Comparison of ENCODE assay signal across 8 cellular contexts in the genomic region with DNA sequence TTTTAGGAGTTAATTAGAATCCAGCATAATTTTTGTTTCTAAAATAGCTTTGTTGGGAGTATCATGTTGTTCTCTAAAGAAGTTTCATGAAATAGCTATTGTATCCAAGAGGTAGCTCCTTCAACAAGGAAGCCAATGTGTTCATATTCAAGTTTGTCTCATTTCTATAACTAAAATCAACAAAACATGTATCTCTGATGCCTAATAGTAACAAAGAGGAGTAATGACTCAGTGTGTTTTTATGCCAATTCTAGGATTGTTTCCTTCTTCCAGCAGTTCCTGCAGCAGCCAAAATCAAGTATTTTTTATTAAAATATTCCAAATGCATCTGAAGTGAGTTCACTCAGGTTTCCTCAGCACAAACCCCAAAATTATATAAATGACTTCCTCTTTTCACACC. TPM values are rescaled to one million over a fixed set of nuclear protein-coding genes. Genes with fewer than 3 reads are reported as not detected.
DNase-seq lines count a peak whose midpoint lies in the region; ATAC-seq, FAIRE-seq and TF ChIP-seq lines count a peak whose summit lies in the region.
"Not testable (repeated sequence)": the region's sequence is repeated elsewhere in the genome, so short reads cannot be mapped to it uniquely, and the experiment has no call there.

No MANE protein-coding gene starts in this region.

- not testable (repeated sequence) for TF ChIP-seq CTCF in PC-3 (conservative IDR thresholded peaks at IDR 0.05; ENCODE audit: low read depth, low read length); MCF 10A (IDR thresholded peaks at IDR 0.05; ENCODE audit: unreplicated experiment); fibroblast of pulmonary artery (IDR thresholded peaks at IDR 0.05; ENCODE audit: low read length, missing control alignments); HepG2 (CRISPR knock-in tag; IDR thresholded peaks at IDR 0.05); nephron progenitor cell (IDR thresholded peaks at IDR 0.05)

- not testable (repeated sequence) for H3K4me3 Mint-ChIP-seq in MCF 10A (ENCODE audit: unreplicated experiment); nephron progenitor cell

- ATAC-seq in PC-3, HepG2: not testable (repeated sequence)

- not testable (repeated sequence) for TF ChIP-seq EP300 in HepG2 (IDR thresholded peaks at IDR 0.05; ENCODE audit: low read depth in 2 of 2, low read length in 2 of 2); HepG2 (CRISPR knock-in tag; IDR thresholded peaks at IDR 0.05; ENCODE audit: borderline replicate concordance)

- peak; percentile 52 for FAIRE-seq in GM18507 (lab: Jason Lieb, UNC)
- not testable (repeated sequence) for FAIRE-seq in HepG2 (lab: Jason Lieb, UNC)

- BruUV-seq in PC-3 (replicated peaks; lab: Mats Ljungman, UMichigan); MCF 10A (replicated peaks; lab: Mats Ljungman, UMichigan): not testable (repeated sequence)
- BruUV-seq in HepG2 (replicated peaks; lab: Mats Ljungman, UMichigan) = TSS peak; percentile 47

- H3K9me2 ChIP-seq in PC-3 (replicated peaks; ENCODE audit: low read length) = not testable (repeated sequence)

- not testable (repeated sequence) for TF ChIP-seq RAD21 in HepG2 (CRISPR knock-in tag; IDR thresholded peaks at IDR 0.05)

- not testable (repeated sequence) for H3K9me3 Mint-ChIP-seq in MCF 10A (ENCODE audit: unreplicated experiment); nephron progenitor cell

- H3K4me1 Mint-ChIP-seq in MCF 10A (ENCODE audit: insufficient read depth, unreplicated experiment); nephron progenitor cell: not testable (repeated sequence)

- H3K4me1 ChIP-seq in PC-3 (ENCODE audit: insufficient read depth, low read length); HepG2 (ENCODE audit: insufficient read depth, low read length): not testable (repeated sequence)

- CTCF ChIA-PET in PC-3 (lab: Charles Lee) = interaction anchor here (0.6 kb wide), 1 partner anchor 351 kb away, joined by 9 read pairs; no protein-coding TSS in a partner anchor
- CTCF ChIA-PET in MCF 10A (lab: Yijun Ruan, JAX); HepG2 (lab: Yijun Ruan, JAX; ENCODE audit: low intra/inter-chr PET ratio, low total read pairs): not testable (repeated sequence)

- not testable (repeated sequence) for DNase-seq in GM18507 (ENCODE audit: extremely low spot score, insufficient read length, low read depth); MCF 10A (ENCODE audit: unreplicated experiment); HepG2 (ENCODE audit: low spot score); nephron progenitor cell
- DNase-seq in PC-3 = peak; percentile 2
- peak; percentile 5 to 35 for DNase-seq in dermis microvascular lymphatic vessel endothelial cell (ENCODE audit: low read depth in 2 of 2)
- DNase-seq in fibroblast of gingiva (ENCODE audit: low read depth) = peak; percentile 59
- peak; percentile 28 for DNase-seq in fibroblast of pulmonary artery (ENCODE audit: low read depth)

- not testable (repeated sequence) for H3K9me3 ChIP-seq in PC-3 (ENCODE audit: low read length); HepG2 (ENCODE audit: low read length)

- H3K79me2 ChIP-seq in PC-3 (ENCODE audit: low read length); HepG2 (ENCODE audit: insufficient read depth, low read length): not testable (repeated sequence)

- intact Hi-C loops in PC-3 (cut with micrococcal nuclease); MCF 10A (cut with micrococcal nuclease); HepG2 (cut with micrococcal nuclease; ENCODE audit: unreplicated experiment): not testable (repeated sequence)

- not testable (repeated sequence) for H3K27me3 Mint-ChIP-seq in MCF 10A (ENCODE audit: insufficient read depth, unreplicated experiment); nephron progenitor cell (ENCODE audit: low read depth, poor library complexity)

- not testable (repeated sequence) for H3K4me3 ChIP-seq in PC-3 (ENCODE audit: low read length); fibroblast of pulmonary artery (replicated peaks; ENCODE audit: low read depth, low read length); HepG2 (replicated peaks in 1 of 3; ENCODE audit: insufficient read depth in 1 of 3, low read depth in 2 of 3, low read length in 3 of 3)

- POLR2A ChIA-PET in PC-3 (lab: Charles Lee; ENCODE audit: unreplicated experiment); MCF 10A (lab: Yijun Ruan, JAX); HepG2 (lab: Yijun Ruan, JAX): not testable (repeated sequence)

- not testable (repeated sequence) for H3K27ac ChIP-seq in PC-3 (ENCODE audit: low read length); HepG2 (ENCODE audit: extremely low read length, insufficient read depth, low read length)

- peaks cover 28% of the 10 kb centered on the region for H3K36me3 Mint-ChIP-seq in MCF 10A (ENCODE audit: insufficient read depth, unreplicated experiment)
- H3K36me3 Mint-ChIP-seq in nephron progenitor cell (ENCODE audit: low read depth) = peaks cover 40% of the 10 kb centered on the region

- H3K27me3 ChIP-seq in PC-3 (ENCODE audit: low read length); HepG2 (ENCODE audit: control insufficient read depth in 1 of 2, insufficient read depth in 2 of 2, low read length in 2 of 2): not testable (repeated sequence)

- H3K36me3 ChIP-seq in PC-3 (ENCODE audit: low read depth, low read length); HepG2 (replicated peaks in 1 of 2; ENCODE audit: control insufficient read depth in 1 of 2, insufficient read depth in 2 of 2, low read length in 2 of 2): not testable (repeated sequence)

- H3K27ac Mint-ChIP-seq in MCF 10A (ENCODE audit: low read depth, unreplicated experiment) = peak overlapping the region; percentile 2
- H3K27ac Mint-ChIP-seq in nephron progenitor cell = peak overlapping the region; percentile 93

- H3F3A ChIP-seq in PC-3 (ENCODE audit: low read length, unreplicated experiment) = not testable (repeated sequence)

- H4K20me1 ChIP-seq in PC-3 (ENCODE audit: low read length); HepG2 (ENCODE audit: insufficient read depth, low read length): not testable (repeated sequence)

- TF ChIP-seq POLR2A in HepG2 (IDR thresholded peaks at IDR 0.05; ENCODE audit: insufficient read depth in 1 of 2, low read depth in 2 of 2, low read length in 2 of 2) = not testable (repeated sequence)

- in situ Hi-C loops in HepG2 (cut with HindIII; ENCODE audit: extremely low pct_ligation_motif_present, low pct_unique_long_range_greater_than_20kb) = not testable (repeated sequence)

- H3K4me2 ChIP-seq in PC-3 (ENCODE audit: low read length); HepG2 (ENCODE audit: low read depth, low read length): not testable (repeated sequence)

- H2AFZ ChIP-seq in PC-3 (ENCODE audit: low read length); HepG2 (ENCODE audit: low read length): not testable (repeated sequence)

- H3K9ac ChIP-seq in PC-3 (ENCODE audit: low read length); HepG2 (ENCODE audit: insufficient read depth, low read depth, low read length): not testable (repeated sequence)

RNA-seq across cellular contexts. Expression of a gene that starts 41.1 kb away (rescaled TPM):
- 20.9 and 22.7 TPM in 2 replicates for total RNA-seq in PC-3 (2014; rRNA removed)
- 21.5 and 32.3 TPM in 2 replicates for total RNA-seq in MCF 10A (2022)
- 40.0 and 45.3 TPM in 2 replicates for total RNA-seq in dermis microvascular lymphatic vessel endothelial cell
- total RNA-seq in HepG2 (2016; rRNA removed; fragmentation: Illumina TruSeq; extraction: Trizol) = 7.4 and 34.8 TPM in 2 replicates
- 10.8 and 17.5 TPM in 2 replicates for total RNA-seq in HepG2 (2016; cell fraction: cytosol; rRNA removed; fragmentation: Illumina TruSeq; extraction: Trizol; ENCODE audit: low read depth)
- 8.0 and 32.0 TPM in 2 replicates for total RNA-seq in HepG2 (2016; cell fraction: insoluble cytoplasmic fraction; rRNA removed; fragmentation: Illumina TruSeq; extraction: Trizol)
- total RNA-seq in HepG2 (2016; cell fraction: membrane; rRNA removed; fragmentation: Illumina TruSeq; extraction: Trizol) = 14.3 and 14.7 TPM in 2 replicates
- 115 and 125 TPM in 2 replicates for total RNA-seq in HepG2 (2016; cell fraction: nucleus; rRNA removed; fragmentation: Illumina TruSeq; extraction: Trizol)
- 5.5 and 7.3 TPM in 2 replicates for polyA plus RNA-seq in HepG2 (2011; rRNA removed)
- polyA plus RNA-seq in HepG2 (2011; cell fraction: cytosol; rRNA removed) = 0.60 and 0.63 TPM in 2 replicates
- polyA plus RNA-seq in HepG2 (2011; cell fraction: nucleus; rRNA removed) = 28.4 and 36.1 TPM in 2 replicates
- polyA plus RNA-seq in HepG2 (2012) = 4.2 and 7.8 TPM in 2 replicates
- polyA plus RNA-seq in HepG2 (2016; cell fraction: cytosol; fragmentation: Illumina TruSeq; extraction: Trizol; ENCODE audit: low read depth) = 0.32 and 0.77 TPM in 2 replicates
- polyA plus RNA-seq in HepG2 (2016; cell fraction: insoluble cytoplasmic fraction; fragmentation: Illumina TruSeq; extraction: Trizol; ENCODE audit: low read depth) = 3.2 and 4.1 TPM in 2 replicates
- 0.80 and 1.2 TPM in 2 replicates for polyA plus RNA-seq in HepG2 (2016; cell fraction: membrane; fragmentation: Illumina TruSeq; extraction: Trizol; ENCODE audit: low read depth)
- polyA plus RNA-seq in HepG2 (2016; cell fraction: nucleus; fragmentation: Illumina TruSeq; extraction: Trizol; ENCODE audit: insufficient read depth, low read depth) = 38.1 and 43.9 TPM in 2 replicates
- polyA minus RNA-seq in HepG2 (2011; rRNA and poly(A)+ RNA removed; ENCODE audit: low replicate concordance) = 17.3 and 47.3 TPM in 2 replicates
- 3.7 and 4.6 TPM in 2 replicates for polyA minus RNA-seq in HepG2 (2011; cell fraction: cytosol; rRNA and poly(A)+ RNA removed)
- polyA minus RNA-seq in HepG2 (2011; cell fraction: nucleus; rRNA and poly(A)+ RNA removed) = 274 and 291 TPM in 2 replicates
